Comparison of ENCODE assay signal across 1 cellular context in the genomic region with DNA sequence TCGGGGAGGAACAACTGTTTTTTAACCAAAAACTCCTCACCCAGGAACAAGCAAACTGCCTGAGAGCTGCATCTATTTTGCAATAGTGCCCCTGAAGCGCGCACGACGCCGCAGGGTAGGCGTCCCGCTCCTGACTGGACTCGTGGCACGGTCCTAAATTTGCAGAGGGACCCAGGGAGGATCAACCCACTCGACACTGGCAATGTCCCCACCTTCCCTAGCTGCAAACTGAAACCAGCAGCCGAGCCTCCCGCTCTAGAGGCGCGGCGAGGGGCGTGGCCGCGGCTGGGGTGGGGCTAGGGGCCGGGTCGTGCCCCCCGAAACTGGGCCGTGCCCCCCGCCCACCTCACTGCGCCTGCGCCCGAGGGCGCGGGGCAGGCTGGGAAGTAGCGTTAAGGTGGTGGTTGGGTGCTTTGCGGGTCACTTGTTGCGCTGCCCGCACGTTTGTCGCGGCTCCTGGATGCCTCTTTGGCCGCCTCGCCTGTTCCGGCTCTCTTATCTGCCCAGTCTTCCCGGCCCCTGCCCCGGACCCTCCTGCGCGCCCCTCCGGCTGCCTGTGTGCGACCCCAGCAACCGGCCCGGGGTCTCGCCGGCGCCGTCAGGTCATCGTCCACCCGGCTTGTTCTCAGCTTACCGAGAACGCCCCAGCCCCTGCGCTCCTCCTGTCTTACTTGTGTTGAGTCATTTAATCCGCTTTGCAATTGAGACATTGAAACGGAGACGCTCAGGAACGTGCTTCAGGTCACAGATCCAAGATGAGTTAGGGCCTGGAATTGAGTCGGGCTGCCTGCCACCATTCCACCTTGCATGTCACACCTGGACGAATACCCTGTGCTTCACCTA.
A peak's percentile ranks its signal among the peaks of the same experiment; 100 is the strongest.
TF ChIP-seq lines count a peak whose summit lies in the region.

No MANE protein-coding gene starts in this region.

TF ChIP-seq in HepG2, 621 proteins besides CTCF, POLR2A, EP300 and RAD21 (continued from another document and continues in another):
- TF ChIP-seq, protein P1, sequence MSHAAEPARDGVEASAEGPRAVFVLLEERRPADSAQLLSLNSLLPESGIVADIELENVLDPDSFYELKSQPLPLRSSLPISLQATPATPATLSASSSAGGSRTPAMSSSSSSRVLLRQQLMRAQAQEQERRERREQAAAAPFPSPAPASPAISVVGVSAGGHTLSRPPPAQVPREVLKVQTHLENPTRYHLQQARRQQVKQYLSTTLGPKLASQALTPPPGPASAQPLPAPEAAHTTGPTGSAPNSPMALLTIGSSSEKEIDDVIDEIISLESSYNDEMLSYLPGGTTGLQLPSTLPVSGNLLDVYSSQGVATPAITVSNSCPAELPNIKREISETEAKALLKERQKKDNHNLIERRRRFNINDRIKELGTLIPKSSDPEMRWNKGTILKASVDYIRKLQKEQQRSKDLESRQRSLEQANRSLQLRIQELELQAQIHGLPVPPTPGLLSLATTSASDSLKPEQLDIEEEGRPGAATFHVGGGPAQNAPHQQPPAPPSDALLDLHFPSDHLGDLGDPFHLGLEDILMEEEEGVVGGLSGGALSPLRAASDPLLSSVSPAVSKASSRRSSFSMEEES (CRISPR knock-in tag; IDR thresholded peaks at IDR 0.05): peak; percentile 39; the same call in 1 of the 2 replicates
- no peak for TF ChIP-seq ZNF446 (CRISPR knock-in tag; IDR thresholded peaks at IDR 0.05)
- TF ChIP-seq, protein P2, sequence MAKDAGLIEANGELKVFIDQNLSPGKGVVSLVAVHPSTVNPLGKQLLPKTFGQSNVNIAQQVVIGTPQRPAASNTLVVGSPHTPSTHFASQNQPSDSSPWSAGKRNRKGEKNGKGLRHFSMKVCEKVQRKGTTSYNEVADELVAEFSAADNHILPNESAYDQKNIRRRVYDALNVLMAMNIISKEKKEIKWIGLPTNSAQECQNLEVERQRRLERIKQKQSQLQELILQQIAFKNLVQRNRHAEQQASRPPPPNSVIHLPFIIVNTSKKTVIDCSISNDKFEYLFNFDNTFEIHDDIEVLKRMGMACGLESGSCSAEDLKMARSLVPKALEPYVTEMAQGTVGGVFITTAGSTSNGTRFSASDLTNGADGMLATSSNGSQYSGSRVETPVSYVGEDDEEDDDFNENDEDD (CRISPR knock-in tag; IDR thresholded peaks at IDR 0.05; ENCODE audit: borderline replicate concordance): peak; percentile 62; the same call in 1 of the 2 replicates
- TF ChIP-seq, protein P3, sequence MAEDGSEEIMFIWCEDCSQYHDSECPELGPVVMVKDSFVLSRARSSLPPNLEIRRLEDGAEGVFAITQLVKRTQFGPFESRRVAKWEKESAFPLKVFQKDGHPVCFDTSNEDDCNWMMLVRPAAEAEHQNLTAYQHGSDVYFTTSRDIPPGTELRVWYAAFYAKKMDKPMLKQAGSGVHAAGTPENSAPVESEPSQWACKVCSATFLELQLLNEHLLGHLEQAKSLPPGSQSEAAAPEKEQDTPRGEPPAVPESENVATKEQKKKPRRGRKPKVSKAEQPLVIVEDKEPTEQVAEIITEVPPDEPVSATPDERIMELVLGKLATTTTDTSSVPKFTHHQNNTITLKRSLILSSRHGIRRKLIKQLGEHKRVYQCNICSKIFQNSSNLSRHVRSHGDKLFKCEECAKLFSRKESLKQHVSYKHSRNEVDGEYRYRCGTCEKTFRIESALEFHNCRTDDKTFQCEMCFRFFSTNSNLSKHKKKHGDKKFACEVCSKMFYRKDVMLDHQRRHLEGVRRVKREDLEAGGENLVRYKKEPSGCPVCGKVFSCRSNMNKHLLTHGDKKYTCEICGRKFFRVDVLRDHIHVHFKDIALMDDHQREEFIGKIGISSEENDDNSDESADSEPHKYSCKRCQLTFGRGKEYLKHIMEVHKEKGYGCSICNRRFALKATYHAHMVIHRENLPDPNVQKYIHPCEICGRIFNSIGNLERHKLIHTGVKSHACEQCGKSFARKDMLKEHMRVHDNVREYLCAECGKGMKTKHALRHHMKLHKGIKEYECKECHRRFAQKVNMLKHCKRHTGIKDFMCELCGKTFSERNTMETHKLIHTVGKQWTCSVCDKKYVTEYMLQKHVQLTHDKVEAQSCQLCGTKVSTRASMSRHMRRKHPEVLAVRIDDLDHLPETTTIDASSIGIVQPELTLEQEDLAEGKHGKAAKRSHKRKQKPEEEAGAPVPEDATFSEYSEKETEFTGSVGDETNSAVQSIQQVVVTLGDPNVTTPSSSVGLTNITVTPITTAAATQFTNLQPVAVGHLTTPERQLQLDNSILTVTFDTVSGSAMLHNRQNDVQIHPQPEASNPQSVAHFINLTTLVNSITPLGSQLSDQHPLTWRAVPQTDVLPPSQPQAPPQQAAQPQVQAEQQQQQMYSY (CRISPR knock-in tag; IDR thresholded peaks at IDR 0.05): no peak
- TF ChIP-seq, protein P4, sequence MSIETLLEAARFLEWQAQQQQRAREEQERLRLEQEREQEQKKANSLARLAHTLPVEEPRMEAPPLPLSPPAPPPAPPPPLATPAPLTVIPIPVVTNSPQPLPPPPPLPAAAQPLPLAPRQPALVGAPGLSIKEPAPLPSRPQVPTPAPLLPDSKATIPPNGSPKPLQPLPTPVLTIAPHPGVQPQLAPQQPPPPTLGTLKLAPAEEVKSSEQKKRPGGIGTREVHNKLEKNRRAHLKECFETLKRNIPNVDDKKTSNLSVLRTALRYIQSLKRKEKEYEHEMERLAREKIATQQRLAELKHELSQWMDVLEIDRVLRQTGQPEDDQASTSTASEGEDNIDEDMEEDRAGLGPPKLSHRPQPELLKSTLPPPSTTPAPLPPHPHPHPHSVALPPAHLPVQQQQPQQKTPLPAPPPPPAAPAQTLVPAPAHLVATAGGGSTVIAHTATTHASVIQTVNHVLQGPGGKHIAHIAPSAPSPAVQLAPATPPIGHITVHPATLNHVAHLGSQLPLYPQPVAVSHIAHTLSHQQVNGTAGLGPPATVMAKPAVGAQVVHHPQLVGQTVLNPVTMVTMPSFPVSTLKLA (IDR thresholded peaks at IDR 0.05): no peak
- TF ChIP-seq, protein P5, sequence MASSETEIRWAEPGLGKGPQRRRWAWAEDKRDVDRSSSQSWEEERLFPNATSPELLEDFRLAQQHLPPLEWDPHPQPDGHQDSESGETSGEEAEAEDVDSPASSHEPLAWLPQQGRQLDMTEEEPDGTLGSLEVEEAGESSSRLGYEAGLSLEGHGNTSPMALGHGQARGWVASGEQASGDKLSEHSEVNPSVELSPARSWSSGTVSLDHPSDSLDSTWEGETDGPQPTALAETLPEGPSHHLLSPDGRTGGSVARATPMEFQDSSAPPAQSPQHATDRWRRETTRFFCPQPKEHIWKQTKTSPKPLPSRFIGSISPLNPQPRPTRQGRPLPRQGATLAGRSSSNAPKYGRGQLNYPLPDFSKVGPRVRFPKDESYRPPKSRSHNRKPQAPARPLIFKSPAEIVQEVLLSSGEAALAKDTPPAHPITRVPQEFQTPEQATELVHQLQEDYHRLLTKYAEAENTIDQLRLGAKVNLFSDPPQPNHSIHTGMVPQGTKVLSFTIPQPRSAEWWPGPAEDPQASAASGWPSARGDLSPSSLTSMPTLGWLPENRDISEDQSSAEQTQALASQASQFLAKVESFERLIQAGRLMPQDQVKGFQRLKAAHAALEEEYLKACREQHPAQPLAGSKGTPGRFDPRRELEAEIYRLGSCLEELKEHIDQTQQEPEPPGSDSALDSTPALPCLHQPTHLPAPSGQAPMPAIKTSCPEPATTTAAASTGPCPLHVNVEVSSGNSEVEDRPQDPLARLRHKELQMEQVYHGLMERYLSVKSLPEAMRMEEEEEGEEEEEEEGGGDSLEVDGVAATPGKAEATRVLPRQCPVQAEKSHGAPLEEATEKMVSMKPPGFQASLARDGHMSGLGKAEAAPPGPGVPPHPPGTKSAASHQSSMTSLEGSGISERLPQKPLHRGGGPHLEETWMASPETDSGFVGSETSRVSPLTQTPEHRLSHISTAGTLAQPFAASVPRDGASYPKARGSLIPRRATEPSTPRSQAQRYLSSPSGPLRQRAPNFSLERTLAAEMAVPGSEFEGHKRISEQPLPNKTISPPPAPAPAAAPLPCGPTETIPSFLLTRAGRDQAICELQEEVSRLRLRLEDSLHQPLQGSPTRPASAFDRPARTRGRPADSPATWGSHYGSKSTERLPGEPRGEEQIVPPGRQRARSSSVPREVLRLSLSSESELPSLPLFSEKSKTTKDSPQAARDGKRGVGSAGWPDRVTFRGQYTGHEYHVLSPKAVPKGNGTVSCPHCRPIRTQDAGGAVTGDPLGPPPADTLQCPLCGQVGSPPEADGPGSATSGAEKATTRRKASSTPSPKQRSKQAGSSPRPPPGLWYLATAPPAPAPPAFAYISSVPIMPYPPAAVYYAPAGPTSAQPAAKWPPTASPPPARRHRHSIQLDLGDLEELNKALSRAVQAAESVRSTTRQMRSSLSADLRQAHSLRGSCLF (CRISPR knock-in tag; IDR thresholded peaks at IDR 0.05; ENCODE audit: borderline replicate concordance): no peak
- TF ChIP-seq, protein P6, sequence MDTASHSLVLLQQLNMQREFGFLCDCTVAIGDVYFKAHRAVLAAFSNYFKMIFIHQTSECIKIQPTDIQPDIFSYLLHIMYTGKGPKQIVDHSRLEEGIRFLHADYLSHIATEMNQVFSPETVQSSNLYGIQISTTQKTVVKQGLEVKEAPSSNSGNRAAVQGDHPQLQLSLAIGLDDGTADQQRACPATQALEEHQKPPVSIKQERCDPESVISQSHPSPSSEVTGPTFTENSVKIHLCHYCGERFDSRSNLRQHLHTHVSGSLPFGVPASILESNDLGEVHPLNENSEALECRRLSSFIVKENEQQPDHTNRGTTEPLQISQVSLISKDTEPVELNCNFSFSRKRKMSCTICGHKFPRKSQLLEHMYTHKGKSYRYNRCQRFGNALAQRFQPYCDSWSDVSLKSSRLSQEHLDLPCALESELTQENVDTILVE (CRISPR knock-in tag; IDR thresholded peaks at IDR 0.05): 0 out of 2 replicates have a peak, but pooled peaks have one; percentile 60
- peak; percentile 51; the same call in 1 of the 2 replicates for TF ChIP-seq ZNF124 (CRISPR knock-in tag; IDR thresholded peaks at IDR 0.05)
- no peak for TF ChIP-seq THYN1 (CRISPR knock-in tag; IDR thresholded peaks at IDR 0.05; ENCODE audit: borderline replicate concordance, low read depth)
- TF ChIP-seq, protein P7, sequence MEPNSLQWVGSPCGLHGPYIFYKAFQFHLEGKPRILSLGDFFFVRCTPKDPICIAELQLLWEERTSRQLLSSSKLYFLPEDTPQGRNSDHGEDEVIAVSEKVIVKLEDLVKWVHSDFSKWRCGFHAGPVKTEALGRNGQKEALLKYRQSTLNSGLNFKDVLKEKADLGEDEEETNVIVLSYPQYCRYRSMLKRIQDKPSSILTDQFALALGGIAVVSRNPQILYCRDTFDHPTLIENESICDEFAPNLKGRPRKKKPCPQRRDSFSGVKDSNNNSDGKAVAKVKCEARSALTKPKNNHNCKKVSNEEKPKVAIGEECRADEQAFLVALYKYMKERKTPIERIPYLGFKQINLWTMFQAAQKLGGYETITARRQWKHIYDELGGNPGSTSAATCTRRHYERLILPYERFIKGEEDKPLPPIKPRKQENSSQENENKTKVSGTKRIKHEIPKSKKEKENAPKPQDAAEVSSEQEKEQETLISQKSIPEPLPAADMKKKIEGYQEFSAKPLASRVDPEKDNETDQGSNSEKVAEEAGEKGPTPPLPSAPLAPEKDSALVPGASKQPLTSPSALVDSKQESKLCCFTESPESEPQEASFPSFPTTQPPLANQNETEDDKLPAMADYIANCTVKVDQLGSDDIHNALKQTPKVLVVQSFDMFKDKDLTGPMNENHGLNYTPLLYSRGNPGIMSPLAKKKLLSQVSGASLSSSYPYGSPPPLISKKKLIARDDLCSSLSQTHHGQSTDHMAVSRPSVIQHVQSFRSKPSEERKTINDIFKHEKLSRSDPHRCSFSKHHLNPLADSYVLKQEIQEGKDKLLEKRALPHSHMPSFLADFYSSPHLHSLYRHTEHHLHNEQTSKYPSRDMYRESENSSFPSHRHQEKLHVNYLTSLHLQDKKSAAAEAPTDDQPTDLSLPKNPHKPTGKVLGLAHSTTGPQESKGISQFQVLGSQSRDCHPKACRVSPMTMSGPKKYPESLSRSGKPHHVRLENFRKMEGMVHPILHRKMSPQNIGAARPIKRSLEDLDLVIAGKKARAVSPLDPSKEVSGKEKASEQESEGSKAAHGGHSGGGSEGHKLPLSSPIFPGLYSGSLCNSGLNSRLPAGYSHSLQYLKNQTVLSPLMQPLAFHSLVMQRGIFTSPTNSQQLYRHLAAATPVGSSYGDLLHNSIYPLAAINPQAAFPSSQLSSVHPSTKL (CRISPR knock-in tag; IDR thresholded peaks at IDR 0.05): peak; percentile 40
- TF ChIP-seq HMG20B (CRISPR knock-in tag; conservative IDR thresholded peaks at IDR 0.05): no peak
- peak; percentile 92 for TF ChIP-seq CBX1 (IDR thresholded peaks at IDR 0.05; ENCODE audit: low read depth)
- no peak for TF ChIP-seq MBNL3 (CRISPR knock-in tag; conservative IDR thresholded peaks at IDR 0.05)
- TF ChIP-seq CREM (IDR thresholded peaks at IDR 0.05): no peak
- TF ChIP-seq CREM (CRISPR knock-in tag; IDR thresholded peaks at IDR 0.05): no peak
- TF ChIP-seq XBP1 (CRISPR knock-in tag; IDR thresholded peaks at IDR 0.05): no peak
- TF ChIP-seq CAMTA2 (CRISPR knock-in tag; IDR thresholded peaks at IDR 0.05; ENCODE audit: borderline replicate concordance): peak; percentile 79
- TF ChIP-seq SALL1 (CRISPR knock-in tag; IDR thresholded peaks at IDR 0.05): peak; percentile 65
- TF ChIP-seq, protein P8, sequence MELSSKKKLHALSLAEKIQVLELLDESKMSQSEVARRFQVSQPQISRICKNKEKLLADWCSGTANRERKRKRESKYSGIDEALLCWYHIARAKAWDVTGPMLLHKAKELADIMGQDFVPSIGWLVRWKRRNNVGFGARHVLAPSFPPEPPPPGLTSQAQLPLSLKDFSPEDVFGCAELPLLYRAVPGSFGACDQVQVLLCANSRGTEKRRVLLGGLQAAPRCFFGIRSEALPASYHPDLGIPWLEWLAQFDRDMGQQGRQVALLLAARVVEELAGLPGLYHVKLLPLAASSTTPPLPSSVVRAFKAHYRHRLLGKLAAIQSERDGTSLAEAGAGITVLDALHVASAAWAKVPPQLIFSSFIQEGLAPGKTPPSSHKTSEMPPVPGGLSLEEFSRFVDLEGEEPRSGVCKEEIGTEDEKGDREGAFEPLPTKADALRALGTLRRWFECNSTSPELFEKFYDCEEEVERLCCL (CRISPR knock-in tag; IDR thresholded peaks at IDR 0.05; ENCODE audit: borderline replicate concordance): no peak
- no peak for TF ChIP-seq ZNF354B (CRISPR knock-in tag; IDR thresholded peaks at IDR 0.05)
- TF ChIP-seq, protein P9, sequence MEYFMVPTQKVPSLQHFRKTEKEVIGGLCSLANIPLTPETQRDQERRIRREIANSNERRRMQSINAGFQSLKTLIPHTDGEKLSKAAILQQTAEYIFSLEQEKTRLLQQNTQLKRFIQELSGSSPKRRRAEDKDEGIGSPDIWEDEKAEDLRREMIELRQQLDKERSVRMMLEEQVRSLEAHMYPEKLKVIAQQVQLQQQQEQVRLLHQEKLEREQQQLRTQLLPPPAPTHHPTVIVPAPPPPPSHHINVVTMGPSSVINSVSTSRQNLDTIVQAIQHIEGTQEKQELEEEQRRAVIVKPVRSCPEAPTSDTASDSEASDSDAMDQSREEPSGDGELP (IDR thresholded peaks at IDR 0.05; ENCODE audit: borderline replicate concordance, low read depth): no peak
- TF ChIP-seq NFRKB (IDR thresholded peaks at IDR 0.05): no peak
- TF ChIP-seq, protein P10, sequence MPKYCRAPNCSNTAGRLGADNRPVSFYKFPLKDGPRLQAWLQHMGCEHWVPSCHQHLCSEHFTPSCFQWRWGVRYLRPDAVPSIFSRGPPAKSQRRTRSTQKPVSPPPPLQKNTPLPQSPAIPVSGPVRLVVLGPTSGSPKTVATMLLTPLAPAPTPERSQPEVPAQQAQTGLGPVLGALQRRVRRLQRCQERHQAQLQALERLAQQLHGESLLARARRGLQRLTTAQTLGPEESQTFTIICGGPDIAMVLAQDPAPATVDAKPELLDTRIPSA (CRISPR knock-in tag; IDR thresholded peaks at IDR 0.05; ENCODE audit: borderline replicate concordance): no peak
- TF ChIP-seq TCF12 (IDR thresholded peaks at IDR 0.05): no peak
- 0 out of 2 replicates have a peak, but pooled peaks have one; percentile 55 for TF ChIP-seq TCF12 (CRISPR knock-in tag; IDR thresholded peaks at IDR 0.05)
- 0 out of 2 replicates have a peak, but pooled peaks have one; percentile 47 for TF ChIP-seq ZSCAN9 (CRISPR knock-in tag; IDR thresholded peaks at IDR 0.05; ENCODE audit: borderline replicate concordance)
- TF ChIP-seq, protein P11, sequence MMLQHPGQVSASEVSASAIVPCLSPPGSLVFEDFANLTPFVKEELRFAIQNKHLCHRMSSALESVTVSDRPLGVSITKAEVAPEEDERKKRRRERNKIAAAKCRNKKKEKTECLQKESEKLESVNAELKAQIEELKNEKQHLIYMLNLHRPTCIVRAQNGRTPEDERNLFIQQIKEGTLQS (CRISPR knock-in tag; IDR thresholded peaks at IDR 0.05): no peak; the same call in 1 of the 2 replicates
- no peak for TF ChIP-seq ATAD3A (CRISPR knock-in tag; IDR thresholded peaks at IDR 0.05)
